4 cellular contexts compared by ENCODE assay signal in the genomic region with DNA sequence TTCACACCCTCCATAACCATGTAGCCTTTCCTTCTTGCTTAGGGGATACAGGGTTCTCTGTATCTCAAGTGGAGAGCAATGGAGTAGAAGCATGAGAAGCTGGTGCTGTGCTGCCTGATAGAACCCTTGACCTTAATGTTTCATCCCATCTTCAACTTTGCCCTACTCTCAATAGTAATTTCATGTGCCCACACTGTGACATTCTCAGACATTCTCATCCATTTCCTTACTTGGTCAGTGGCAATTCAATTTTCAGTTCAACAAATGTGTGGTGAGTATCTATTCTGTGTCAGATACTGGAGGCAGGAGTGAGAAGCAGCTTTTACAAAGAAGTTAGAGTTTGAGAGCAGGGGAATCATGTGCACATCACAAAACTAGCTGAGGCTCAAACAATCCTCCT. TPM values are rescaled to one million over a fixed set of nuclear protein-coding genes. Genes with fewer than 3 reads are reported as not detected.
"Had no signal": no experiment of that assay in that cellular context is flagged by ENCODE, and none has a peak within 500 bp of the region (broad histone marks: within the 10 kb centered on the region; RNA-seq: fewer than 3 reads in every experiment).

No MANE protein-coding gene starts in this region.

- H3K4me1 Mint-ChIP-seq: GM23338, H9, IgD-negative memory B cell had no signal

- H3K27me3 Mint-ChIP-seq: IgD-negative memory B cell had no signal

- ATAC-seq: GM23338 had no signal

- H3K27ac Mint-ChIP-seq: GM23338, H9 had no signal

- H3K4me3 Mint-ChIP-seq: GM23338, H9, IgD-negative memory B cell had no signal

- H3K36me3 Mint-ChIP-seq: IgD-negative memory B cell had no signal

- DNase-seq: H9, HCEC 1CT had no signal

RNA-seq across cellular contexts. Expression of a gene that starts 52.0 kb away (rescaled TPM):
- total RNA-seq: GM23338 had no signal
